ENCODE assay signal across 1 cellular context in genomic region chr1:42931911-42932422, GRCh38.
TF ChIP-seq lines count a peak whose summit lies in the region.

No MANE protein-coding gene starts in this region.

TF ChIP-seq in HepG2, 621 proteins besides CTCF, POLR2A, EP300 and RAD21 (continued from another document):
- 0 out of 2 replicates have a peak, but pooled peaks have one; percentile 26 for TF ChIP-seq POLR2G (IDR thresholded peaks at IDR 0.05; ENCODE audit: low read depth, low read length)
- TF ChIP-seq RBM22 (optimal IDR thresholded peaks at IDR 0.05; ENCODE audit: low read length): peak; percentile 73
- no peak for TF ChIP-seq PCBP1 (IDR thresholded peaks at IDR 0.05; ENCODE audit: borderline replicate concordance, low read depth, low read length)
- TF ChIP-seq ZNF274 (CRISPR knock-in tag; IDR thresholded peaks at IDR 0.05): 0 out of 2 replicates have a peak, but pooled peaks have one; percentile 37
- TF ChIP-seq ZNF296 (CRISPR knock-in tag; conservative IDR thresholded peaks at IDR 0.05): no peak
- no peak for TF ChIP-seq HIC2 (CRISPR knock-in tag; IDR thresholded peaks at IDR 0.05; ENCODE audit: low read depth)
- TF ChIP-seq ZFP36 (IDR thresholded peaks at IDR 0.05; ENCODE audit: borderline replicate concordance, low read depth, low read length, partially characterized antibody): no peak
- no peak for TF ChIP-seq RBFOX2 (IDR thresholded peaks at IDR 0.05; ENCODE audit: low read depth, low read length)
- no peak for TF ChIP-seq CBX1 (IDR thresholded peaks at IDR 0.05; ENCODE audit: low read depth)
- no peak for TF ChIP-seq HNF1A (IDR thresholded peaks at IDR 0.05; ENCODE audit: low read depth)
- TF ChIP-seq HNF1A (CRISPR knock-in tag; IDR thresholded peaks at IDR 0.05; ENCODE audit: borderline replicate concordance): no peak
- TF ChIP-seq FOXP1 (IDR thresholded peaks at IDR 0.05): no peak
- TF ChIP-seq FOXP1 (CRISPR knock-in tag; IDR thresholded peaks at IDR 0.05): no peak
- no peak for TF ChIP-seq ZNF225 (CRISPR knock-in tag; IDR thresholded peaks at IDR 0.05)
- TF ChIP-seq CREB3 (CRISPR knock-in tag; IDR thresholded peaks at IDR 0.05): no peak
- TF ChIP-seq NRL (CRISPR knock-in tag; IDR thresholded peaks at IDR 0.05; ENCODE audit: borderline replicate concordance): 0 out of 2 replicates have a peak, but pooled peaks have one; percentile 45
